Comparison of ENCODE assay signal across 8 cellular contexts in genomic region chr9:121369595-121370265, GRCh38. TPM values are rescaled to one million over a fixed set of nuclear protein-coding genes. Genes with fewer than 3 reads are reported as not detected.
DNase-seq lines count a peak whose midpoint lies in the region; ATAC-seq and TF ChIP-seq lines count a peak whose summit lies in the region.

A gene with protein sequence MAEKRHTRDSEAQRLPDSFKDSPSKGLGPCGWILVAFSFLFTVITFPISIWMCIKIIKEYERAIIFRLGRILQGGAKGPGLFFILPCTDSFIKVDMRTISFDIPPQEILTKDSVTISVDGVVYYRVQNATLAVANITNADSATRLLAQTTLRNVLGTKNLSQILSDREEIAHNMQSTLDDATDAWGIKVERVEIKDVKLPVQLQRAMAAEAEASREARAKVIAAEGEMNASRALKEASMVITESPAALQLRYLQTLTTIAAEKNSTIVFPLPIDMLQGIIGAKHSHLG (minus strand): TSS chr9:121370250. CDS start chr9:121370187, 63 bp downstream.

- no peaks in the 10 kb centered on the region for H3K27me3 Mint-ChIP-seq in T-helper 2 cell treated with Interferon-gamma antibody and Interleukin-4, amounts not matched to agents 5 μg/mL and 100 μg/mL, for 36 hours (ENCODE audit: low read depth)

- H3K4me1 ChIP-seq in liver (ENCODE audit: control insufficient read depth in 4 of 4, insufficient read depth in 4 of 4, low read length in 3 of 4): peaks cover 17 to 51% (median 42%) of the 10 kb centered on the region in 4 donors

- peak; percentile 37 for ATAC-seq in GM19467 (IDR thresholded peaks at IDR 0.05; ENCODE audit: unreplicated experiment)
- peak; percentile 58 for ATAC-seq in HG03571 (IDR thresholded peaks at IDR 0.05; ENCODE audit: unreplicated experiment)

- peak within 1 kb of the TSS; percentile 97 for H3K27ac Mint-ChIP-seq in T-helper 2 cell treated with Interferon-gamma antibody and Interleukin-4, amounts not matched to agents 5 μg/mL and 100 μg/mL, for 36 hours

- no peak for TF ChIP-seq CTCF in choroid plexus epithelial cell (conservative IDR thresholded peaks at IDR 0.05; ENCODE audit: low read depth, low read length)
- peak; percentile 3 for TF ChIP-seq CTCF in liver (IDR thresholded peaks at IDR 0.05; ENCODE audit: low read depth, low read length, missing input control)

- H3K9ac ChIP-seq in liver (ENCODE audit: low read depth in 1 of 2, low read length in 2 of 2): peak within 1 kb of the TSS; percentile 89 to 95

- H3K4me3 ChIP-seq in choroid plexus epithelial cell (ENCODE audit: low read depth, low read length) (peak within 1 kb of the TSS; percentile 82), liver (ENCODE audit: low read depth in 1 of 3, low read length in 3 of 3) (peak within 1 kb of the TSS; percentile 64 to 94 (median 86))

- H3K27ac ChIP-seq in liver (ENCODE audit: low read depth in 1 of 2, low read length in 2 of 2): peak within 1 kb of the TSS; percentile 70 to 93

- peaks cover 44% of the 10 kb centered on the region for H3K4me1 Mint-ChIP-seq in T-helper 2 cell treated with Interferon-gamma antibody and Interleukin-4, amounts not matched to agents 5 μg/mL and 100 μg/mL, for 36 hours (ENCODE audit: low read depth)

- H3K36me3 Mint-ChIP-seq in T-helper 2 cell treated with Interferon-gamma antibody and Interleukin-4, amounts not matched to agents 5 μg/mL and 100 μg/mL, for 36 hours (ENCODE audit: low read depth): peaks cover 9% of the 10 kb centered on the region

- H3K9me3 ChIP-seq in liver (ENCODE audit: control insufficient read depth in 4 of 4, low read length in 3 of 4): no peaks in the 10 kb centered on the region

- TF ChIP-seq RAD21 in liver (IDR thresholded peaks at IDR 0.05): no peak

- WGBS in liver: 1% methylated on average over 52 of the region's 52 CpGs

- H3K9me3 Mint-ChIP-seq in T-helper 2 cell treated with Interferon-gamma antibody and Interleukin-4, amounts not matched to agents 5 μg/mL and 100 μg/mL, for 36 hours: peaks cover 5% of the 10 kb centered on the region

- no peaks in the 10 kb centered on the region for H3K27me3 ChIP-seq in liver (ENCODE audit: control insufficient read depth in 4 of 4, insufficient read depth in 4 of 4, low read length in 3 of 4)

- H3K36me3 ChIP-seq in liver (ENCODE audit: control insufficient read depth in 4 of 4, insufficient read depth in 3 of 4, low read depth in 1 of 4, low read length in 3 of 4): peaks cover 0 to 3% (median 0%) of the 10 kb centered on the region in 4 donors

- DNase-seq in DMS 273 treated with DMSO at 0.1 percent for 48 hours (lab: John Stamatoyannopoulos, UW) (peak; percentile 61), choroid plexus epithelial cell (ENCODE audit: low read depth) (peak; percentile 80), NCI-H1436 treated with DMSO at 0.1 percent for 48 hours (lab: John Stamatoyannopoulos, UW) (no peak)
- no peak for DNase-seq in T-helper 2 cell treated with Interferon-gamma antibody and Interleukin-4, amounts not matched to agents 5 μg/mL and 100 μg/mL, for 36 hours (ENCODE audit: low spot score)
- peak; percentile 75 for DNase-seq in stimulated activated CD8-positive, alpha-beta memory T cell treated with anti-CD3 and anti-CD28 coated beads, Interleukin-4, amount 100 ng/mL, for 48 hours

- H3K4me3 Mint-ChIP-seq in T-helper 2 cell treated with Interferon-gamma antibody and Interleukin-4, amounts not matched to agents 5 μg/mL and 100 μg/mL, for 36 hours: peak within 1 kb of the TSS; percentile 88

TF ChIP-seq in liver, 16 proteins besides CTCF, POLR2A, EP300 and RAD21:
- TF ChIP-seq NR2F2 (IDR thresholded peaks at IDR 0.05): no peak
- TF ChIP-seq FOXA1 (IDR thresholded peaks at IDR 0.05): peak; percentile 45
- TF ChIP-seq JUND (IDR thresholded peaks at IDR 0.05): no peak
- TF ChIP-seq SP1 (IDR thresholded peaks at IDR 0.05): no peak
- peak; percentile 88 for TF ChIP-seq TAF1 (conservative IDR thresholded peaks at IDR 0.05)
- TF ChIP-seq GABPA (IDR thresholded peaks at IDR 0.05 in 1 of 2, conservative IDR thresholded peaks at IDR 0.05 in 1 of 2): no peak
- no peak for TF ChIP-seq HNF4G (IDR thresholded peaks at IDR 0.05)
- TF ChIP-seq, protein P1, sequence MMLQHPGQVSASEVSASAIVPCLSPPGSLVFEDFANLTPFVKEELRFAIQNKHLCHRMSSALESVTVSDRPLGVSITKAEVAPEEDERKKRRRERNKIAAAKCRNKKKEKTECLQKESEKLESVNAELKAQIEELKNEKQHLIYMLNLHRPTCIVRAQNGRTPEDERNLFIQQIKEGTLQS (IDR thresholded peaks at IDR 0.05): no peak
- TF ChIP-seq EGR1 (IDR thresholded peaks at IDR 0.05; ENCODE audit: low read depth in 2 of 2): no peak
- TF ChIP-seq, protein P2, sequence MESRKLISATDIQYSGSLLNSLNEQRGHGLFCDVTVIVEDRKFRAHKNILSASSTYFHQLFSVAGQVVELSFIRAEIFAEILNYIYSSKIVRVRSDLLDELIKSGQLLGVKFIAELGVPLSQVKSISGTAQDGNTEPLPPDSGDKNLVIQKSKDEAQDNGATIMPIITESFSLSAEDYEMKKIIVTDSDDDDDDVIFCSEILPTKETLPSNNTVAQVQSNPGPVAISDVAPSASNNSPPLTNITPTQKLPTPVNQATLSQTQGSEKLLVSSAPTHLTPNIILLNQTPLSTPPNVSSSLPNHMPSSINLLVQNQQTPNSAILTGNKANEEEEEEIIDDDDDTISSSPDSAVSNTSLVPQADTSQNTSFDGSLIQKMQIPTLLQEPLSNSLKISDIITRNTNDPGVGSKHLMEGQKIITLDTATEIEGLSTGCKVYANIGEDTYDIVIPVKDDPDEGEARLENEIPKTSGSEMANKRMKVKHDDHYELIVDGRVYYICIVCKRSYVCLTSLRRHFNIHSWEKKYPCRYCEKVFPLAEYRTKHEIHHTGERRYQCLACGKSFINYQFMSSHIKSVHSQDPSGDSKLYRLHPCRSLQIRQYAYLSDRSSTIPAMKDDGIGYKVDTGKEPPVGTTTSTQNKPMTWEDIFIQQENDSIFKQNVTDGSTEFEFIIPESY (IDR thresholded peaks at IDR 0.05): peak; percentile 50
- TF ChIP-seq RXRA (IDR thresholded peaks at IDR 0.05): peak in 1 of 2 donors; percentile 54
- TF ChIP-seq, protein P3, sequence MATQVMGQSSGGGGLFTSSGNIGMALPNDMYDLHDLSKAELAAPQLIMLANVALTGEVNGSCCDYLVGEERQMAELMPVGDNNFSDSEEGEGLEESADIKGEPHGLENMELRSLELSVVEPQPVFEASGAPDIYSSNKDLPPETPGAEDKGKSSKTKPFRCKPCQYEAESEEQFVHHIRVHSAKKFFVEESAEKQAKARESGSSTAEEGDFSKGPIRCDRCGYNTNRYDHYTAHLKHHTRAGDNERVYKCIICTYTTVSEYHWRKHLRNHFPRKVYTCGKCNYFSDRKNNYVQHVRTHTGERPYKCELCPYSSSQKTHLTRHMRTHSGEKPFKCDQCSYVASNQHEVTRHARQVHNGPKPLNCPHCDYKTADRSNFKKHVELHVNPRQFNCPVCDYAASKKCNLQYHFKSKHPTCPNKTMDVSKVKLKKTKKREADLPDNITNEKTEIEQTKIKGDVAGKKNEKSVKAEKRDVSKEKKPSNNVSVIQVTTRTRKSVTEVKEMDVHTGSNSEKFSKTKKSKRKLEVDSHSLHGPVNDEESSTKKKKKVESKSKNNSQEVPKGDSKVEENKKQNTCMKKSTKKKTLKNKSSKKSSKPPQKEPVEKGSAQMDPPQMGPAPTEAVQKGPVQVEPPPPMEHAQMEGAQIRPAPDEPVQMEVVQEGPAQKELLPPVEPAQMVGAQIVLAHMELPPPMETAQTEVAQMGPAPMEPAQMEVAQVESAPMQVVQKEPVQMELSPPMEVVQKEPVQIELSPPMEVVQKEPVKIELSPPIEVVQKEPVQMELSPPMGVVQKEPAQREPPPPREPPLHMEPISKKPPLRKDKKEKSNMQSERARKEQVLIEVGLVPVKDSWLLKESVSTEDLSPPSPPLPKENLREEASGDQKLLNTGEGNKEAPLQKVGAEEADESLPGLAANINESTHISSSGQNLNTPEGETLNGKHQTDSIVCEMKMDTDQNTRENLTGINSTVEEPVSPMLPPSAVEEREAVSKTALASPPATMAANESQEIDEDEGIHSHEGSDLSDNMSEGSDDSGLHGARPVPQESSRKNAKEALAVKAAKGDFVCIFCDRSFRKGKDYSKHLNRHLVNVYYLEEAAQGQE (IDR thresholded peaks at IDR 0.05): peak; percentile 84
- peak; percentile 82 for TF ChIP-seq YY1 (IDR thresholded peaks at IDR 0.05)
- TF ChIP-seq HNF4A (conservative IDR thresholded peaks at IDR 0.05): peak in 1 of 2 donors; percentile 28
- no peak for TF ChIP-seq FOXA2 (IDR thresholded peaks at IDR 0.05)
- peak; percentile 92 for TF ChIP-seq MAX (IDR thresholded peaks at IDR 0.05)

RNA-seq across cellular contexts. Expression of the gene that starts here (rescaled TPM):
- total RNA-seq in liver: 100 to 1,000 TPM; 318 to 398 TPM
- polyA plus RNA-seq in liver: 100 to 1,000 TPM; 150 to 212 TPM

Comparison
In these comparisons a context has a peak if more than half of its experiments do, and no peak if none do; other contexts are left out.
1. DNase-seq: peak in DMS 273 treated with DMSO at 0.1 percent for 48 hours (single experiment), choroid plexus epithelial cell (single experiment) and stimulated activated CD8-positive, alpha-beta memory T cell treated with anti-CD3 and anti-CD28 coated beads, Interleukin-4, amount 100 ng/mL, for 48 hours (single experiment); none in T-helper 2 cell treated with Interferon-gamma antibody and Interleukin-4, amounts not matched to agents 5 μg/mL and 100 μg/mL, for 36 hours (single experiment) and NCI-H1436 treated with DMSO at 0.1 percent for 48 hours (single experiment).